In the genomic region with DNA sequence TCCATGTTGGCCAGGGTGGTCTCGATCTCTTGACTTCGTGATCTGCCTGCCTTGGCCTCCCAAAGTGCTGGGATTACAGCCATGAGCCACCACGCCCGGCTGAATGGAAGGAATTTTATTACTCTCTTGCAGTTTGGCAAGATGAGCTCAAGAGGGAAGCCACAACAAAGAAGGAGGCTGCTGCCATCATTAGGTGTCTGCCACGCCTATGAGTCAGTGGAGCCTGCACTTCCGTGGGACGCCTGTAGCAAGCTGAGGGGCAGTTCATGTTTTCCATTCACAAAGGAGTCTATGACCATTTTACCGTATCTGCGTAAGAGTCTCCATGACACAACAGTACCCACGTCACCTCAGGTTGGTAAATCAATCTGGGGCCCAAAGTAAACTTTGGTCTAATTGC, we compare ENCODE assay signal across 9 cellular contexts. TPM values are rescaled to one million over a fixed set of nuclear protein-coding genes. Genes with fewer than 3 reads are reported as not detected.
DNase-seq lines count a peak whose midpoint lies in the region; ATAC-seq lines count a peak whose summit lies in the region.
"Had no signal": no experiment of that assay in that cellular context is flagged by ENCODE, and none has a peak within 500 bp of the region (broad histone marks: within the 10 kb centered on the region; RNA-seq: fewer than 3 reads in every experiment).

No MANE protein-coding gene starts in this region.

- peak; percentile 80 for DNase-seq in activated CD4-positive, alpha-beta T cell treated with anti-CD3 and anti-CD28 coated beads, Interleukin-2, amount 50 U/mL, for 1 hour
- DNase-seq in stimulated activated CD8-positive, alpha-beta memory T cell treated with anti-CD3 and anti-CD28 coated beads, Interleukin-4, amount 100 ng/mL, for 48 hours = peak; percentile 85
- no peak for DNase-seq in NCI-H128 (lab: John Stamatoyannopoulos, UW; ENCODE audit: unreplicated experiment)
- no peak for DNase-seq in NCI-H146 (lab: John Stamatoyannopoulos, UW)

- peak; percentile 89 for ATAC-seq in esophagus mucosa
- no peak for ATAC-seq in GM21390 (IDR thresholded peaks at IDR 0.05; ENCODE audit: unreplicated experiment)
- no peak for ATAC-seq in GM21825 (IDR thresholded peaks at IDR 0.05; ENCODE audit: unreplicated experiment)

- no peaks in the 10 kb centered on the region for H3K36me3 Mint-ChIP-seq in IgD-negative memory B cell

- H3K27me3 Mint-ChIP-seq in IgD-negative memory B cell = peaks cover 1% of the 10 kb centered on the region

- peaks cover 13 to 38% (median 18%) of the 10 kb centered on the region in 3 donors for H3K4me1 Mint-ChIP-seq in IgD-negative memory B cell

- peak overlapping the region in 2 of 3 donors; percentile 82 to 89 for H3K27ac Mint-ChIP-seq in IgD-negative memory B cell

- H3K9me3 Mint-ChIP-seq in IgD-negative memory B cell = no peaks in the 10 kb centered on the region

- peak overlapping the region in 2 of 4 donors; percentile 9 to 47 for H3K4me3 Mint-ChIP-seq in IgD-negative memory B cell
- H3K4me3 Mint-ChIP-seq: dendritic cell treated with granulocyte-macrophage colony-stimulating factor and Interleukin-4, amounts not matched to agents 40 ng/mL and 50 ng/mL, for 4 days had no signal

RNA-seq across cellular contexts. Expression of a gene that starts 51.2 kb away (rescaled TPM):
- polyA plus RNA-seq in IgD-negative memory B cell = not detected
- not detected for total RNA-seq in esophagus mucosa

Comparison
In these comparisons a context has a peak if more than half of its experiments do, and no peak if none do; other contexts are left out.
1. DNase-seq: peak in activated CD4-positive, alpha-beta T cell treated with anti-CD3 and anti-CD28 coated beads, Interleukin-2, amount 50 U/mL, for 1 hour (single experiment) and stimulated activated CD8-positive, alpha-beta memory T cell treated with anti-CD3 and anti-CD28 coated beads, Interleukin-4, amount 100 ng/mL, for 48 hours (single experiment); none in NCI-H128 (single experiment) and NCI-H146 (single experiment).